Comparison of ENCODE assay signal across 25 cellular contexts in the genomic region with DNA sequence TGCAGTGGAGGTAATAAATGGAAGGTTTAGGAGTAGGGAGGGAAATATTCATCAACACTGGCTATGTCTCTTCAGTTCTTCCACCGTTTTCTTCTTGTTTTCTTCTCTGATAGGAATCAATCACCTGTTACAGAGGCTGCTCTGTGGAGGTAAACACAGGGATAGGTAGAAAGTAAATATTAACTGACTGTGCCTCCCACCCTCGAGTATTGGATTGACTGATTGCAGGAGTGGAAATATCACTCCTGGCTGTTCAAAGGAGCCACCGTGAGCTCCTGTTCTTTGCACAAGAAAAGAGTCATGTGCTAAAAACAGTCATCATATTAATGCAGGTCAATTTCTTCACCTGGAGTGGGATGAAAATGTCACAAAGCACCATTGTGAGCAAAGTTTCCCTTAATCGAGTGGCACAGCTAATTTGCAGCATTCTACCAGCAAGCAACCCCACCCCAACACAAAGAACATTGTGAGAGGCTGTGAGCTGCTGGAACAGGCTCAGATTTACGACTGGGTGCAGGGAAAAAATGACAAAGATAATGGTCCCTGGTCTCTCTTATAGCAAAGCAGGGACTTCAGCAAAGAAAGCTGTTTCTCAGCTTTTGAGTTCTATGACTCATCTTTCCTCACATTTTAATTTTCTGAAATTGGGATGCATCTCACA.
"Had no signal": no experiment of that assay in that cellular context is flagged by ENCODE, and none has a peak within 500 bp of the region (broad histone marks: within the 10 kb centered on the region; RNA-seq: fewer than 3 reads in every experiment).

No MANE protein-coding gene starts in this region.

- FAIRE-seq: bronchial epithelial cell, kidney had no signal

- H3K27ac ChIP-seq: coronary artery, epithelial cell of prostate, gastroesophageal sphincter, heart right ventricle, lower lobe of right lung, testis, upper lobe of left lung had no signal

- H3K9me3 ChIP-seq: lower lobe of right lung, testis had no signal

- H3K36me3 ChIP-seq: gastroesophageal sphincter, heart right ventricle, lower lobe of right lung, upper lobe of left lung had no signal

- DNase-seq: activated B cell treated with CpG ODN at 0.5 μM for 24 hours; activated CD4-positive, alpha-beta T cell treated with anti-CD3 and anti-CD28 coated beads for 4 hours; activated CD4-positive, alpha-beta T cell treated with anti-CD3 and anti-CD28 coated beads, Interleukin-2, amount 50 U/mL, for 48 hours; activated naive CD4-positive, alpha-beta T cell treated with Interleukin-2 at 50 U/mL for 16 hours; activated naive CD8-positive, alpha-beta T cell treated with anti-CD3 and anti-CD28 coated beads for 36 hours; activated T-cell treated with anti-CD3 and anti-CD28 coated beads, Interleukin-2, amount 50 U/mL, for 48 hours; amniotic stem cell; cerebellar nuclear complex; endodermal cell; heart right ventricle; kidney; lower lobe of right lung; mesendoderm; naive B cell; occipital lobe; stimulated activated CD4-positive, alpha-beta T cell treated with anti-CD3 and anti-CD28 coated beads, Interleukin-2, amount 100 ng/mL, for 48 hours; stimulated activated CD8-positive, alpha-beta memory T cell treated with anti-CD3 and anti-CD28 coated beads, Interleukin-4, amount 100 ng/mL, for 48 hours; stimulated activated naive B cell treated with anti-CD40 and anti-IgM and Interleukin-4, amounts not matched to agents 10 μg/mL and 1 μg/mL and 100 μg/mL, for 72 hours; T-helper 9 cell; testis; upper lobe of left lung had no signal

- H3K4me3 ChIP-seq: coronary artery, gastroesophageal sphincter, heart right ventricle, lower lobe of right lung, testis, upper lobe of left lung had no signal

- H3K4me1 ChIP-seq: gastroesophageal sphincter, heart right ventricle, lower lobe of right lung, testis, upper lobe of left lung had no signal

- H3K27me3 ChIP-seq: gastroesophageal sphincter, heart right ventricle, testis, upper lobe of left lung had no signal
